1 cellular context compared by ENCODE assay signal in the genomic region with DNA sequence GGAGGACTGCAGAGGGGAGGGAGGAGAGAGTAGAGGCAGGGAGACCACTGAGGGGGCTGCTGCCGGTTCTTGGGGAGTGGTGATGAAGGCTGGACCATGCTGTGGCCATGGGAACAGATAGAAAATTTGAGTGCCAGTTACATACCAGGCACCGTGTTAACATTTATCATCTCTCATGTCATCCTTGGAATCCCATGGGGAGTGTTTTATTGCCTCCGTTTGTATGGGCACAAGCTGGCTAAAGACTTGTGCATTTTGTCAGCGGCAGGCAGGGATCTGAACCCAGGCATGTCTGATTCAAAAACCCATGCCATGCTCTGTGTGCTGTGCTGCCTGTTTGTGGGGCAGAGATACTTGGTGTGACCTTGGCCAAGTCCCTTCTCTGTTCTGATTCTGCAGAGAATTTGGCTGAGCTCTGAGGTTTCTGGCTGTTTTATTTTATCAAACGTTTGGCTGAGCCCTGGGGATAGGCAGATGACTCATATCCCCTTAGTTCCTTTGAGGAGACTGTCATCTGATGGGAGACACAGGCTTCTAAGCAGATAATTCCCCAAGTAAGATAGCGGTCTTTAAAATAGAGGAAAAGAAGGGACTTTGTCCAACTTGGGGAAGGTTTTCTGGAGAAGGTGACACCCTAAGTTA.
TF ChIP-seq lines count a peak whose summit lies in the region.

No MANE protein-coding gene starts in this region.

TF ChIP-seq in endothelial cell of umbilical vein, 7 proteins besides CTCF, POLR2A, EP300 and RAD21 (continued from another document):
- peak; percentile 23 for TF ChIP-seq GATA2 (IDR thresholded peaks at IDR 0.05; ENCODE audit: insufficient read depth, insufficient read length, low read depth, low read length)
TF ChIP-seq in endothelial cell of umbilical vein: peak in this region for 2.
